8 cellular contexts compared by ENCODE assay signal in genomic region chr6:150142657-150143501, GRCh38. TPM values are rescaled to one million over a fixed set of nuclear protein-coding genes. Genes with fewer than 3 reads are reported as not detected.
A peak's percentile ranks its signal among the peaks of the same experiment; 100 is the strongest.
DNase-seq lines count a peak whose midpoint lies in the region; ATAC-seq and TF ChIP-seq lines count a peak whose summit lies in the region.

Gene PPP1R14C, plus strand, starts transcription at chr6:150143044. Its CDS starts 149 bp downstream, at chr6:150143193.

- peaks cover 71% of the 10 kb centered on the region for H3K27me3 Mint-ChIP-seq in activated CD4-positive, alpha-beta T cell treated with anti-CD3 and anti-CD28 coated beads, Interleukin-2, amount 10 ng/mL, durations not matched to agents 24 days and 14 days

- no peaks in the 10 kb centered on the region for H4K20me1 ChIP-seq in mammary epithelial cell (ENCODE audit: insufficient read depth, low read length)

- intact Hi-C loops in activated CD4-positive, alpha-beta T cell treated with anti-CD3 and anti-CD28 coated beads, Interleukin-2, amount 10 ng/mL, durations not matched to agents 24 days and 14 days (cut with micrococcal nuclease) = no loop called here
- intact Hi-C loops in mammary epithelial cell (cut with micrococcal nuclease) = loop anchor here (1.0 to 2.0 kb wide), 4 partner anchors 62 to 244 kb away; no protein-coding TSS in a partner anchor

- H3K9me3 Mint-ChIP-seq in activated CD4-positive, alpha-beta T cell treated with anti-CD3 and anti-CD28 coated beads, Interleukin-2, amount 10 ng/mL, durations not matched to agents 24 days and 14 days = peaks cover 1% of the 10 kb centered on the region

- ATAC-seq in GM21723 (IDR thresholded peaks at IDR 0.05; ENCODE audit: unreplicated experiment) = no peak

- no peaks in the 10 kb centered on the region for H3K9me3 ChIP-seq in NT2/D1 (ENCODE audit: insufficient read depth, low read length)
- H3K9me3 ChIP-seq in mammary epithelial cell (replicated peaks; ENCODE audit: insufficient read depth, low read length) = no peaks in the 10 kb centered on the region

- in situ Hi-C loops in mammary epithelial cell (cut with MboI; ENCODE audit: low sequenced_read_pairs in 2 of 2) = no loop called here

- H3K4me2 ChIP-seq in mammary epithelial cell (ENCODE audit: insufficient read depth, low read depth, low read length) = peak within 1 kb of the TSS; percentile 83

- H3K4me1 Mint-ChIP-seq in activated CD4-positive, alpha-beta T cell treated with anti-CD3 and anti-CD28 coated beads, Interleukin-2, amount 10 ng/mL, durations not matched to agents 24 days and 14 days = peaks cover 6% of the 10 kb centered on the region

- peak; percentile 65 for DNase-seq in activated CD4-positive, alpha-beta T cell treated with anti-CD3 and anti-CD28 coated beads, Interleukin-2, amount 10 ng/mL, durations not matched to agents 24 days and 14 days
- DNase-seq in activated CD4-positive, alpha-beta T cell treated with anti-CD3 and anti-CD28 coated beads for 1 hour = no peak
- DNase-seq in NT2/D1 (ENCODE audit: low read depth, low spot score) = peak; percentile 13
- peak; percentile 84 for DNase-seq in mammary epithelial cell
- DNase-seq in kidney glomerular epithelial cell (lab: John Stamatoyannopoulos, UW) = peak; percentile 73
- DNase-seq in stimulated activated CD8-positive, alpha-beta memory T cell treated with anti-CD3 and anti-CD28 coated beads, Interleukin-12 subunit alpha, Interleukin-12 subunit beta, amount 100 ng/mL, for 4 hours (ENCODE audit: low read depth) = peak; percentile 15
- DNase-seq in HUDEP-2 (lab: John Stamatoyannopoulos, UW; ENCODE audit: unreplicated experiment in 76 of 76) = no peak

- H3K27me3 ChIP-seq in NT2/D1 (ENCODE audit: insufficient read depth, insufficient read length) = peaks cover 64% of the 10 kb centered on the region
- H3K27me3 ChIP-seq in mammary epithelial cell (ENCODE audit: insufficient read depth, low read length) = no peaks in the 10 kb centered on the region

- CTCF ChIA-PET in mammary epithelial cell (lab: Charles Lee; ENCODE audit: low non-redundant PET) = no interaction called here

- H3K4me3 Mint-ChIP-seq in activated CD4-positive, alpha-beta T cell treated with anti-CD3 and anti-CD28 coated beads, Interleukin-2, amount 10 ng/mL, durations not matched to agents 24 days and 14 days = peak within 1 kb of the TSS; percentile 62

- H3K9ac ChIP-seq in NT2/D1 (ENCODE audit: insufficient read length, low read depth) = peak within 1 kb of the TSS; percentile 36
- H3K9ac ChIP-seq in mammary epithelial cell (ENCODE audit: insufficient read depth, low read length) = peak within 1 kb of the TSS; percentile 89

- under 1% methylated on average over 21 of the region's 103 CpGs for WGBS in mammary epithelial cell (ENCODE audit: low coverage, missing lambda C conversion rate)

- BruUV-seq in mammary epithelial cell (replicated peaks; lab: Mats Ljungman, UMichigan) = no TSS peak

- H3K27ac ChIP-seq in mammary epithelial cell (ENCODE audit: insufficient read depth, low read depth, low read length) = peak within 1 kb of the TSS; percentile 73

- no peaks in the 10 kb centered on the region for H3K36me3 Mint-ChIP-seq in activated CD4-positive, alpha-beta T cell treated with anti-CD3 and anti-CD28 coated beads, Interleukin-2, amount 10 ng/mL, durations not matched to agents 24 days and 14 days (ENCODE audit: low read depth)

- H3K27ac Mint-ChIP-seq in activated CD4-positive, alpha-beta T cell treated with anti-CD3 and anti-CD28 coated beads, Interleukin-2, amount 10 ng/mL, durations not matched to agents 24 days and 14 days = peak within 1 kb of the TSS; percentile 20

- peak within 1 kb of the TSS; percentile 50 for H3K4me3 ChIP-seq in NT2/D1 (ENCODE audit: insufficient read length, low read depth)
- peak within 1 kb of the TSS; percentile 90 to 95 (median 91) for H3K4me3 ChIP-seq in mammary epithelial cell (replicated peaks in 1 of 3; ENCODE audit: insufficient read depth in 1 of 3, low read depth in 2 of 3, low read length in 3 of 3)

- no peak for TF ChIP-seq CTCF in mammary epithelial cell (conservative IDR thresholded peaks at IDR 0.05 in 1 of 2, IDR thresholded peaks at IDR 0.05 in 1 of 2; ENCODE audit: extremely low read depth in 1 of 2, insufficient read depth in 1 of 2, low read depth in 1 of 2, low read length in 2 of 2)

- H3K4me1 ChIP-seq in NT2/D1 (ENCODE audit: insufficient read depth, insufficient read length) = peaks cover 3% of the 10 kb centered on the region
- peaks cover 26% of the 10 kb centered on the region for H3K4me1 ChIP-seq in mammary epithelial cell (ENCODE audit: insufficient read depth, low read length)

- H2AFZ ChIP-seq in mammary epithelial cell (ENCODE audit: low read depth, low read length) = peak within 1 kb of the TSS; percentile 62

- H3K36me3 ChIP-seq in NT2/D1 (ENCODE audit: insufficient read depth, insufficient read length, low read length) (no peaks in the 10 kb centered on the region), mammary epithelial cell (ENCODE audit: insufficient read depth, low read length) (no peaks in the 10 kb centered on the region)

- dilution Hi-C loops in mammary epithelial cell (cut with HindIII; ENCODE audit: low sequenced_read_pairs) = loop anchor here (5.0 kb wide), 2 partner anchors 44 to 84 kb away; no protein-coding TSS in a partner anchor

- H3K79me2 ChIP-seq in mammary epithelial cell (ENCODE audit: insufficient read depth, low read length) = peaks cover 50% of the 10 kb centered on the region

RNA-seq across cellular contexts. Expression of gene PPP1R14C, which starts in this region (rescaled TPM):
- total RNA-seq in activated CD4-positive, alpha-beta T cell treated with anti-CD3 and anti-CD28 coated beads, Interleukin-2, amount 10 ng/mL, durations not matched to agents 24 days and 14 days = 0.19 and 0.21 TPM in 2 replicates
- 10 to 100 TPM; 46.8 to 56.2 TPM for total RNA-seq in mammary epithelial cell
- polyA plus RNA-seq in mammary epithelial cell = 32.2 TPM
- polyA minus RNA-seq in mammary epithelial cell = 45.3 TPM

Comparison
In these comparisons a context has a peak if more than half of its experiments do, and no peak if none do; other contexts are left out.
1. RNA of gene PPP1R14C (total RNA-seq): 46.8 to 56.2 TPM in mammary epithelial cell; 0.19 to 0.21 TPM in activated CD4-positive, alpha-beta T cell treated with anti-CD3 and anti-CD28 coated beads, Interleukin-2, amount 10 ng/mL, durations not matched to agents 24 days and 14 days; every median in the first group is over 10 times any median in the second.
2. Peak in DNase-seq in activated CD4-positive, alpha-beta T cell treated with anti-CD3 and anti-CD28 coated beads, Interleukin-2, amount 10 ng/mL, durations not matched to agents 24 days and 14 days; RNA of the gene not detected or under 1 TPM.
3. DNase-seq: peak in NT2/D1 (single experiment), mammary epithelial cell (single experiment), kidney glomerular epithelial cell (single experiment) and stimulated activated CD8-positive, alpha-beta memory T cell treated with anti-CD3 and anti-CD28 coated beads, Interleukin-12 subunit alpha, Interleukin-12 subunit beta, amount 100 ng/mL, for 4 hours (single experiment); none in activated CD4-positive, alpha-beta T cell treated with anti-CD3 and anti-CD28 coated beads for 1 hour (single experiment) and HUDEP-2 (0 of 76).